13 cellular contexts compared by ENCODE assay signal in the genomic region with DNA sequence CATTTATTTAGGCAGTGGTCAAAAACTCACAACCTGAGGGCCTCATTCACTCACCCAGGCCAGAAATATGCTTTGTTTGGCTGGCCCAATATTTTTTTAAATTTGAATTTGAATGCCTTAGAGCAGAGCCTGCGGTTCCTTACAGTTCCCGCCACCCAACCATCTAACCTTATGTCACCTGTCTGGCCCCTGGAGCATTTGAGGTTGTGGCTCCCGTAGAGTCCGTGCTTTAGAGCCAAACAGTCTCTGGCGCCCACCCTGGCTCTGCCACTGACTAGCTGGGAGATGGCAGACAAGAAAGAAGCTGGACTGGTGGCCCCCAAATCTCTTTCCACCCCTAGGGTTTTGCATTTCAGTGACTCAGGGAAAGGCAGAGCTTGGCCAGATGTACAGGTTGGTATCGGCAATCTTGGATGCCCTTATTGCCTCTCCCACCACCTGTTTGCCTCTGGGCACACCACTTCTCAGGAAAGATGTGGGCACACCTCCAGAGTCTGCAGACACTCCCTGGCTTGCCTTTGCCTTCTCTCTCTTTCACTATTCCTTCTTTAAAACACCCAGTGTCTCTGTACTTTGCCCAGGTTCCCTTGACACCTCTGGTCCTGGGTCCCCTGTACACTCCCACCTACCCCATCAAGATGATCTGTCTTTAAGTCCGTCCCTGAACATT. TPM values are rescaled to one million over a fixed set of nuclear protein-coding genes. Genes with fewer than 3 reads are reported as not detected.
DNase-seq lines count a peak whose midpoint lies in the region; ATAC-seq and TF ChIP-seq lines count a peak whose summit lies in the region.
"Had no signal": no experiment of that assay in that cellular context is flagged by ENCODE, and none has a peak within 500 bp of the region (broad histone marks: within the 10 kb centered on the region; RNA-seq: fewer than 3 reads in every experiment).

No MANE protein-coding gene starts in this region.

- no peak overlapping the region for H3K4me3 Mint-ChIP-seq in activated T-cell treated with anti-CD3 and anti-CD28 coated beads, Interleukin-2, amount 50 U/mL, for 24 hours
- no peak overlapping the region for H3K4me3 Mint-ChIP-seq in activated B cell treated with CpG ODN at 0.5 μM for 24 hours
- peak overlapping the region; percentile 32 to 74 for H3K4me3 Mint-ChIP-seq in stimulated activated naive B cell treated with anti-CD40 and anti-IgM and Interleukin-4, amounts not matched to agents 10 μg/mL and 1 μg/mL and 100 μg/mL, for 72 hours
- H3K4me3 Mint-ChIP-seq in effector memory CD8-positive, alpha-beta T cell: peak overlapping the region in 1 of 2 donors; percentile 28

- peaks cover 27% of the 10 kb centered on the region for H3K36me3 Mint-ChIP-seq in activated T-cell treated with anti-CD3 and anti-CD28 coated beads, Interleukin-2, amount 50 U/mL, for 24 hours (ENCODE audit: low read depth)
- H3K36me3 Mint-ChIP-seq in activated B cell treated with CpG ODN at 0.5 μM for 24 hours (ENCODE audit: low read depth): peaks cover 19% of the 10 kb centered on the region
- H3K36me3 Mint-ChIP-seq in stimulated activated naive B cell treated with anti-CD40 and anti-IgM and Interleukin-4, amounts not matched to agents 10 μg/mL and 1 μg/mL and 100 μg/mL, for 72 hours: peaks cover 30 to 33% of the 10 kb centered on the region in 2 donors
- H3K36me3 Mint-ChIP-seq in effector memory CD8-positive, alpha-beta T cell (ENCODE audit: insufficient read depth): peaks cover 17% of the 10 kb centered on the region

- peaks cover 25% of the 10 kb centered on the region for H3K79me2 ChIP-seq in hepatocyte

- DNase-seq in activated T-cell treated with anti-CD3 and anti-CD28 coated beads, Interleukin-2, amount 50 U/mL, for 24 hours: no peak
- no peak for DNase-seq in activated T-cell treated with anti-CD3 and anti-CD28 coated beads, Interleukin-2, amount 50 U/mL, for 1 hour
- DNase-seq in activated B cell treated with CpG ODN at 0.5 μM for 24 hours (no peak), hepatocyte (ENCODE audit: low spot score) (no peak), SJCRH30 (no peak), NCI-H1694 treated with DMSO at 0.1 percent for 48 hours (lab: John Stamatoyannopoulos, UW) (no peak)
- DNase-seq in stimulated activated naive B cell treated with anti-CD40 and anti-IgM and Interleukin-4, amounts not matched to agents 10 μg/mL and 1 μg/mL and 100 μg/mL, for 72 hours: no peak
- no peak for DNase-seq in effector memory CD8-positive, alpha-beta T cell
- DNase-seq: dermis blood vessel endothelial cell, NCI-H187, ovary had no signal

- ATAC-seq in activated B cell treated with CpG ODN at 0.5 μM for 24 hours (ENCODE audit: low read depth): no peak
- ATAC-seq in stimulated activated naive B cell treated with anti-CD40 and anti-IgM and Interleukin-4, amounts not matched to agents 10 μg/mL and 1 μg/mL and 100 μg/mL, for 72 hours (replicated peaks): no peak
- ATAC-seq in effector memory CD8-positive, alpha-beta T cell (replicated peaks): no peak

- H3K9me3 ChIP-seq in hepatocyte (ENCODE audit: low read depth) (no peaks in the 10 kb centered on the region), SJCRH30 (replicated peaks) (no peaks in the 10 kb centered on the region)
- H3K9me3 ChIP-seq: ovary had no signal

- H3K27ac Mint-ChIP-seq in activated T-cell treated with anti-CD3 and anti-CD28 coated beads, Interleukin-2, amount 50 U/mL, for 24 hours: peak overlapping the region; percentile 76
- peak overlapping the region; percentile 7 for H3K27ac Mint-ChIP-seq in activated B cell treated with CpG ODN at 0.5 μM for 24 hours
- peak overlapping the region; percentile 82 for H3K27ac Mint-ChIP-seq in stimulated activated naive B cell treated with anti-CD40 and anti-IgM and Interleukin-4, amounts not matched to agents 10 μg/mL and 1 μg/mL and 100 μg/mL, for 72 hours
- H3K27ac Mint-ChIP-seq in effector memory CD8-positive, alpha-beta T cell: peak overlapping the region in 1 of 2 donors; percentile 65

- no peaks in the 10 kb centered on the region for H3K9me2 ChIP-seq in hepatocyte (replicated peaks; ENCODE audit: insufficient read depth)

- H2AFZ ChIP-seq in hepatocyte: no peak overlapping the region

- H3K4me1 ChIP-seq in hepatocyte (ENCODE audit: insufficient read depth) (peaks cover 32% of the 10 kb centered on the region), SJCRH30 (peaks cover 33% of the 10 kb centered on the region)

- TF ChIP-seq CTCF in activated B cell treated with CpG ODN at 0.5 μM for 24 hours (IDR thresholded peaks at IDR 0.05) (no peak), hepatocyte (IDR thresholded peaks at IDR 0.05; ENCODE audit: poor library complexity) (no peak)

- POLR2A ChIA-PET in activated B cell treated with CpG ODN at 0.5 μM for 24 hours (lab: Charles Lee): interaction anchor here (0.6 to 8.5 kb wide), 5 partner anchors 11 to 146 kb away, joined by 3 to 291 read pairs (median 5); no protein-coding TSS in a partner anchor

- H3K4me2 ChIP-seq in hepatocyte: no peak overlapping the region

- H3K27ac ChIP-seq in hepatocyte (peak overlapping the region; percentile 70), SJCRH30 (no peak overlapping the region)
- H3K27ac ChIP-seq: ovary had no signal

- WGBS in hepatocyte (ENCODE audit: low lambda C conversion rate, missing lambda C conversion rate): 90% methylated on average over 7 of the region's 7 CpGs

- peaks cover 58% of the 10 kb centered on the region for H3K4me1 Mint-ChIP-seq in activated T-cell treated with anti-CD3 and anti-CD28 coated beads, Interleukin-2, amount 50 U/mL, for 24 hours (ENCODE audit: low read depth)
- H3K4me1 Mint-ChIP-seq in activated B cell treated with CpG ODN at 0.5 μM for 24 hours: peaks cover 36% of the 10 kb centered on the region
- peaks cover 42 to 58% of the 10 kb centered on the region in 2 donors for H3K4me1 Mint-ChIP-seq in stimulated activated naive B cell treated with anti-CD40 and anti-IgM and Interleukin-4, amounts not matched to agents 10 μg/mL and 1 μg/mL and 100 μg/mL, for 72 hours
- peaks cover 58% of the 10 kb centered on the region in 2 donors for H3K4me1 Mint-ChIP-seq in effector memory CD8-positive, alpha-beta T cell (ENCODE audit: low read depth in 2 of 2)

- H3K27me3 ChIP-seq in hepatocyte (no peaks in the 10 kb centered on the region), SJCRH30 (no peaks in the 10 kb centered on the region)
- H3K27me3 ChIP-seq: ovary had no signal

- CTCF ChIA-PET in activated B cell treated with CpG ODN at 0.5 μM for 24 hours (lab: Charles Lee): interaction anchor here (1.8 to 5.8 kb wide), 3 partner anchors 23 to 67 kb away, joined by 4 to 34 read pairs (median 10); no protein-coding TSS in a partner anchor

- peaks cover 7% of the 10 kb centered on the region for H4K20me1 ChIP-seq in hepatocyte (ENCODE audit: insufficient read depth, poor library complexity, severe bottlenecking)

- H3K4me3 ChIP-seq in hepatocyte: no peak overlapping the region
- no peak overlapping the region for H3K4me3 ChIP-seq in SJCRH30
- H3K4me3 ChIP-seq: ovary had no signal

- H3K27me3 Mint-ChIP-seq in activated T-cell treated with anti-CD3 and anti-CD28 coated beads, Interleukin-2, amount 50 U/mL, for 24 hours: no peaks in the 10 kb centered on the region
- H3K27me3 Mint-ChIP-seq in activated B cell treated with CpG ODN at 0.5 μM for 24 hours: no peaks in the 10 kb centered on the region
- H3K27me3 Mint-ChIP-seq in stimulated activated naive B cell treated with anti-CD40 and anti-IgM and Interleukin-4, amounts not matched to agents 10 μg/mL and 1 μg/mL and 100 μg/mL, for 72 hours: no peaks in the 10 kb centered on the region
- no peaks in the 10 kb centered on the region for H3K27me3 Mint-ChIP-seq in effector memory CD8-positive, alpha-beta T cell

- intact Hi-C loops in activated B cell treated with CpG ODN at 0.5 μM for 24 hours (cut with micrococcal nuclease): loop anchor here (5.0 to 10.0 kb wide), 3 partner anchors 34 to 974 kb away; partner anchors contain the start of genes GRN and HEXIM2

- H3K9me3 Mint-ChIP-seq in activated T-cell treated with anti-CD3 and anti-CD28 coated beads, Interleukin-2, amount 50 U/mL, for 24 hours: no peaks in the 10 kb centered on the region
- H3K9me3 Mint-ChIP-seq in activated B cell treated with CpG ODN at 0.5 μM for 24 hours: no peaks in the 10 kb centered on the region
- H3K9me3 Mint-ChIP-seq in stimulated activated naive B cell treated with anti-CD40 and anti-IgM and Interleukin-4, amounts not matched to agents 10 μg/mL and 1 μg/mL and 100 μg/mL, for 72 hours: no peaks in the 10 kb centered on the region
- no peaks in the 10 kb centered on the region for H3K9me3 Mint-ChIP-seq in effector memory CD8-positive, alpha-beta T cell

- H3K36me3 ChIP-seq in hepatocyte (replicated peaks; ENCODE audit: insufficient read depth, low read depth): no peaks in the 10 kb centered on the region
- H3K36me3 ChIP-seq in SJCRH30: no peaks in the 10 kb centered on the region
- H3K36me3 ChIP-seq: ovary had no signal

RNA-seq across cellular contexts. Expression of gene MAP3K14, which starts 1.9 kb away (rescaled TPM):
- total RNA-seq in activated B cell treated with CpG ODN at 0.5 μM for 24 hours: 81.2 and 88.6 TPM in 2 replicates
- total RNA-seq in hepatocyte: 2.3 and 3.0 TPM in 2 replicates
- polyA plus RNA-seq in hepatocyte: 3.0 TPM in 2 replicates
- total RNA-seq in SJCRH30 (2014; rRNA removed; shearing (Covaris generic)): 3.9 and 4.7 TPM in 2 replicates

RNA-seq across cellular contexts. Expression of gene SPATA32, which starts 56.8 kb away (rescaled TPM):
- total RNA-seq in activated B cell treated with CpG ODN at 0.5 μM for 24 hours: 0.27 and 0.39 TPM in 2 replicates
- not detected in 2 replicates for total RNA-seq in hepatocyte
- 0.19 and 0.31 TPM in 2 replicates for polyA plus RNA-seq in hepatocyte
- total RNA-seq in SJCRH30 (2014; rRNA removed; shearing (Covaris generic)): 0.08 TPM in 1 of 2 replicates, not detected in the other
- total RNA-seq: dermis blood vessel endothelial cell, HT1080, SK-MEL-5 had no signal
- polyA plus RNA-seq: ovary had no signal

Comparison
In these comparisons a context has a peak if more than half of its experiments do, and no peak if none do; other contexts are left out.
1. H3K4me3 Mint-ChIP-seq: peak in stimulated activated naive B cell treated with anti-CD40 and anti-IgM and Interleukin-4, amounts not matched to agents 10 μg/mL and 1 μg/mL and 100 μg/mL, for 72 hours (2 of 2); none in activated T-cell treated with anti-CD3 and anti-CD28 coated beads, Interleukin-2, amount 50 U/mL, for 24 hours (single experiment) and activated B cell treated with CpG ODN at 0.5 μM for 24 hours (single experiment).
2. RNA of gene MAP3K14, which starts 1.9 kb away (total RNA-seq): 81.2 to 88.6 TPM in activated B cell treated with CpG ODN at 0.5 μM for 24 hours; 3.9 to 4.7 TPM in SJCRH30 and 2.3 to 3.0 TPM in hepatocyte; every median in the first group is over 10 times any median in the second.